In the genomic region with DNA sequence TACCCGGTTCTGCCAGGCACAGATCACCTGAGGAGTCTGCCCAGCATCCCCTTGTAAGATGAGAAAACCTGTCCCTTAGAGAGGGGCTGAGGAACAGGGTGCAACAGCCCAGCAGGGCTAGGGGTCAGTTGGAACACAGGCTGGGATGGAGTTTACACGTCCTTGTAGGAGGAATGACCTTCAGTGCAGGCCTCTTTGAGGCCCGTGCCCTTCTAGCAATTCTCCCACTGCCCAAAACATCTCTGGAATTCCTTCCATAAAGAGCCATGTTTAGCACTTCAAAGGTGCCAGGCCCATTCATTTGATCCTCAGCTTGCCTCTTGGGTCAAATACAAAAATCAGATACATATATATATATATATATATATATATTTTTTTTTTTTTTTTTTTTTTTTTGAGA, we compare ENCODE assay signal across 1 cellular context.
TF ChIP-seq lines count a peak whose summit lies in the region.

No MANE protein-coding gene starts in this region.

TF ChIP-seq in SK-N-SH treated with all-trans-retinoic acid at 6 μM for 48 hours, 23 proteins besides CTCF, POLR2A, EP300 and RAD21:
- TF ChIP-seq OSR1 (CRISPR knock-in tag; IDR thresholded peaks at IDR 0.05) = no peak
- TF ChIP-seq CSDC2 (CRISPR knock-in tag; IDR thresholded peaks at IDR 0.05) = no peak
- TF ChIP-seq, protein P1, sequence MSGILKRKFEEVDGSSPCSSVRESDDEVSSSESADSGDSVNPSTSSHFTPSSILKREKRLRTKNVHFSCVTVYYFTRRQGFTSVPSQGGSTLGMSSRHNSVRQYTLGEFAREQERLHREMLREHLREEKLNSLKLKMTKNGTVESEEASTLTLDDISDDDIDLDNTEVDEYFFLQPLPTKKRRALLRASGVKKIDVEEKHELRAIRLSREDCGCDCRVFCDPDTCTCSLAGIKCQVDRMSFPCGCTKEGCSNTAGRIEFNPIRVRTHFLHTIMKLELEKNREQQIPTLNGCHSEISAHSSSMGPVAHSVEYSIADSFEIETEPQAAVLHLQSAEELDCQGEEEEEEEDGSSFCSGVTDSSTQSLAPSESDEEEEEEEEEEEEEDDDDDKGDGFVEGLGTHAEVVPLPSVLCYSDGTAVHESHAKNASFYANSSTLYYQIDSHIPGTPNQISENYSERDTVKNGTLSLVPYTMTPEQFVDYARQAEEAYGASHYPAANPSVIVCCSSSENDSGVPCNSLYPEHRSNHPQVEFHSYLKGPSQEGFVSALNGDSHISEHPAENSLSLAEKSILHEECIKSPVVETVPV (CRISPR knock-in tag; IDR thresholded peaks at IDR 0.05) = no peak
TF ChIP-seq in SK-N-SH treated with all-trans-retinoic acid at 6 μM for 48 hours: peak in this region for 0.
